Comparison of ENCODE assay signal across 24 cellular contexts in genomic region chr13:48344264-48344663, GRCh38.
"Had no signal": no experiment of that assay in that cellular context is flagged by ENCODE, and none has a peak within 500 bp of the region (broad histone marks: within the 10 kb centered on the region; RNA-seq: fewer than 3 reads in every experiment).

No MANE protein-coding gene starts in this region.

- H3K27ac Mint-ChIP-seq: memory B cell; stimulated activated memory B cell treated with anti-CD40 and anti-IgM and Interleukin-4, amounts not matched to agents 10 μg/mL and 1 μg/mL and 100 μg/mL, for 72 hours; stimulated activated naive CD8-positive, alpha-beta T cell treated with anti-CD3 and anti-CD28 coated beads, Interleukin-15, amount 100 ng/mL, for 72 hours; type B pancreatic cell had no signal

- H3K4me3 ChIP-seq: hepatocyte, left ventricle myocardium inferior, mucosa of descending colon, skin epidermis, tibial nerve, uterus had no signal

- H3K4me3 Mint-ChIP-seq: memory B cell; naive thymus-derived CD4-positive, alpha-beta T cell; natural killer cell treated with Interleukin-12 subunit alpha and Interleukin-12 subunit beta and Interleukin-15 and Interleukin-18, amount 100 ng/mL, for 72 hours; neural crest cell; stimulated activated memory B cell treated with anti-CD40 and anti-IgM and Interleukin-4, amounts not matched to agents 10 μg/mL and 1 μg/mL and 100 μg/mL, for 72 hours; stimulated activated naive CD8-positive, alpha-beta T cell treated with anti-CD3 and anti-CD28 coated beads, Interleukin-15, amount 100 ng/mL, for 72 hours; type B pancreatic cell had no signal

- DNase-seq: islet precursor cell; left ventricle myocardium inferior; midbrain; mucosa of descending colon; naive thymus-derived CD4-positive, alpha-beta T cell; occipital lobe; stimulated activated CD4-positive, alpha-beta T cell treated with anti-CD3 and anti-CD28 coated beads, Interleukin-4, amount 100 ng/mL, for 4 hours; stimulated activated CD8-positive, alpha-beta memory T cell treated with anti-CD3 and anti-CD28 coated beads, Interleukin-4, amount 100 ng/mL, for 48 hours; stimulated activated naive CD4-positive, alpha-beta T cell treated with Interleukin-2 at 50 U/mL for 16 hours; stimulated activated naive CD8-positive, alpha-beta T cell treated with anti-CD3 and anti-CD28 coated beads, Interleukin-15, amount 100 ng/mL, for 72 hours; substantia nigra; uterus had no signal

- H3K9me3 Mint-ChIP-seq: natural killer cell treated with Interleukin-12 subunit alpha and Interleukin-12 subunit beta and Interleukin-15 and Interleukin-18, amount 100 ng/mL, for 72 hours; neural crest cell; type B pancreatic cell had no signal

- H3K4me2 ChIP-seq: hepatocyte had no signal

- H2AFZ ChIP-seq: hepatocyte, parathyroid adenoma had no signal

- H3K4me1 Mint-ChIP-seq: stimulated activated memory B cell treated with anti-CD40 and anti-IgM and Interleukin-4, amounts not matched to agents 10 μg/mL and 1 μg/mL and 100 μg/mL, for 72 hours; stimulated activated naive CD8-positive, alpha-beta T cell treated with anti-CD3 and anti-CD28 coated beads, Interleukin-15, amount 100 ng/mL, for 72 hours had no signal

- H3K9ac ChIP-seq: parathyroid adenoma had no signal

- H3K27me3 ChIP-seq: hepatocyte, neutrophil, tibial nerve, uterus had no signal

- ATAC-seq: mucosa of descending colon; naive thymus-derived CD4-positive, alpha-beta T cell; right cardiac atrium; sciatic nerve; stimulated activated memory B cell treated with anti-CD40 and anti-IgM and Interleukin-4, amounts not matched to agents 10 μg/mL and 1 μg/mL and 100 μg/mL, for 72 hours; stimulated activated naive CD8-positive, alpha-beta T cell treated with anti-CD3 and anti-CD28 coated beads, Interleukin-15, amount 100 ng/mL, for 72 hours had no signal

- H3K4me1 ChIP-seq: left ventricle myocardium inferior, parathyroid adenoma, tibial nerve, uterus had no signal

- H3K36me3 ChIP-seq: uterus had no signal

- H3K27me3 Mint-ChIP-seq: memory B cell; naive thymus-derived CD4-positive, alpha-beta T cell; natural killer cell treated with Interleukin-12 subunit alpha and Interleukin-12 subunit beta and Interleukin-15 and Interleukin-18, amount 100 ng/mL, for 72 hours; stimulated activated memory B cell treated with anti-CD40 and anti-IgM and Interleukin-4, amounts not matched to agents 10 μg/mL and 1 μg/mL and 100 μg/mL, for 72 hours; stimulated activated naive CD8-positive, alpha-beta T cell treated with anti-CD3 and anti-CD28 coated beads, Interleukin-15, amount 100 ng/mL, for 72 hours; type B pancreatic cell had no signal

- H3K27ac ChIP-seq: hepatocyte, left ventricle myocardium inferior, neutrophil, parathyroid adenoma, skin epidermis, tibial nerve, uterus had no signal

- H3K9me3 ChIP-seq: mucosa of descending colon, neutrophil, uterus had no signal
